Comparison of ENCODE assay signal across 9 cellular contexts in the genomic region with DNA sequence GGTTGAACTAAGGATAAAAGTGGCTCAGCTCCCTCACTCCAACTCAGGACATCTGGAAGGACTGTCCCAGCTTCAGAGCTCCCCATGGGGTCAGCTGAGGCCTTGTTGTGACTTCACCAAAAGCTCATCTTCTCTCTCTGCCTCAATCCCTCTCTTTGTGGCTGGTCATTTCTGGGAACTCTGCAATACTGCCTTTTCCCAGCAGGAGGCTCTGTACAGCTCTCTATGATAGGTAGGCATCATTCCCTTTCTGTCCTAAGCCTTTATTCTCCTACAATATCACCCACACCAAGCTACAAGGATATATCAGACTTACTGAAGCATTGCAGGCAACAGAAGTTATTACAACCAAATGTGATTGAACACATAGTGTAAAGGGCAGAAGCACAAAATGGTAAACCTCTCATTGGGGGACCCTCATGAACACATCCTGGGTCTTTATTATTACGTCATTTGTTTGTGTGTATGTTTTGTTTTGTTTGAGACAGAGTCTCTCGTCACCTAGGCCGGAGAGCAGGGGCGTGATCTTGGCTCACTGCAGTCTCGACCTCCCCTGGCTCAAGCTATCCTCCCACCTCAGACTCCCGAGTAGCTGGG. TPM values are rescaled to one million over a fixed set of nuclear protein-coding genes. Genes with fewer than 3 reads are reported as not detected.
DNase-seq lines count a peak whose midpoint lies in the region; ATAC-seq and TF ChIP-seq lines count a peak whose summit lies in the region.
"Had no signal": no experiment of that assay in that cellular context is flagged by ENCODE, and none has a peak within 500 bp of the region (broad histone marks: within the 10 kb centered on the region; RNA-seq: fewer than 3 reads in every experiment).

No MANE protein-coding gene starts in this region.

- intact Hi-C loops in gastrocnemius medialis (cut with DNase I; ENCODE audit: low total_unique reads), result no loop called here

- peak in 2 of 5 experiments; percentile 20 to 31 for TF ChIP-seq CTCF in gastrocnemius medialis (IDR thresholded peaks at IDR 0.05 in 4 of 5, conservative IDR thresholded peaks at IDR 0.05 in 1 of 5)

- DNase-seq in stimulated activated CD4-positive, alpha-beta T cell treated with anti-CD3 and anti-CD28 coated beads, Interleukin-15, amount 100 ng/mL, for 24 hours, result peak; percentile 34
- no peak for DNase-seq in stimulated activated CD4-positive, alpha-beta T cell treated with anti-CD3 and anti-CD28 coated beads, Interleukin-4, amount 100 ng/mL, for 1 hour
- DNase-seq in RPMI8226, result peak; percentile 16
- DNase-seq in iPS-NIHi11 (ENCODE audit: low spot score), result peak; percentile 49
- DNase-seq in NCI-H345 treated with DMSO at 0.1 percent for 48 hours (lab: John Stamatoyannopoulos, UW; ENCODE audit: unreplicated experiment), result no peak
- no peak for DNase-seq in gastrocnemius medialis

- in situ Hi-C loops in gastrocnemius medialis (cut with MboI; ENCODE audit: low sequenced_read_pairs in 4 of 4), result no loop called here

- H3K9me3 ChIP-seq in gastrocnemius medialis, result no peaks in the 10 kb centered on the region

- TF ChIP-seq POLR2A in gastrocnemius medialis (IDR thresholded peaks at IDR 0.05), result no peak

- H3K27ac ChIP-seq in gastrocnemius medialis, result no peak overlapping the region

- no peaks in the 10 kb centered on the region for H3K27me3 ChIP-seq in gastrocnemius medialis

- peak; percentile 56 for ATAC-seq in HG02763 (IDR thresholded peaks at IDR 0.05; ENCODE audit: unreplicated experiment)
- no peak for ATAC-seq in HG03280 (IDR thresholded peaks at IDR 0.05; ENCODE audit: unreplicated experiment)
- ATAC-seq in gastrocnemius medialis, result no peak

- no peak overlapping the region for H3K4me3 ChIP-seq in gastrocnemius medialis

- H3K4me1 ChIP-seq in gastrocnemius medialis, result no peaks in the 10 kb centered on the region

- H3K36me3 ChIP-seq in gastrocnemius medialis, result no peaks in the 10 kb centered on the region

RNA-seq across cellular contexts. Expression of gene PRPS1L1, which starts 36.7 kb away (rescaled TPM):
- not detected for total RNA-seq in gastrocnemius medialis
- total RNA-seq: dermis microvascular lymphatic vessel endothelial cell had no signal

Comparison
In these comparisons a context has a peak if more than half of its experiments do, and no peak if none do; other contexts are left out.
1. DNase-seq: peak in stimulated activated CD4-positive, alpha-beta T cell treated with anti-CD3 and anti-CD28 coated beads, Interleukin-15, amount 100 ng/mL, for 24 hours (single experiment), RPMI8226 (single experiment) and iPS-NIHi11 (single experiment); none in stimulated activated CD4-positive, alpha-beta T cell treated with anti-CD3 and anti-CD28 coated beads, Interleukin-4, amount 100 ng/mL, for 1 hour (single experiment), NCI-H345 treated with DMSO at 0.1 percent for 48 hours (single experiment) and gastrocnemius medialis (0 of 2).